1 cellular context compared by ENCODE assay signal in the genomic region with DNA sequence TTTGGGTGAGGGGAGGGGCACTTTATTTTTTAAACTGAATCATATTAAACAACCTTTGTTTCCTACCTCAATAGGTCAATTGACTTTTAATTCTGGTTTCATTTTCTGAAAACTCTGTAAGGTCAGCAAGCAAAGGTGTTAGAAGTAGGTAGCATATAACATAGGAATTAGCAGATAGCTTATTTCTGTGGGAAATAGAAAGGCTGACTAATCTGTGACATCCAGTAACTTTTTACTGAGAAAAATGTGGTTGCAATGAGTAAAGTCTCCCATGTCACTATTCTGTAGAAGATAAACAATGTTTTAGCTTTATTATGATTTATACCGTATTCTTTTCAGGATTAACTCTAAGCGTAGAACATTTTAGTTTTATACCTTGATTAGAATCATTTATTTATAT.
A peak's percentile ranks its signal among the peaks of the same experiment; 100 is the strongest.
TF ChIP-seq lines count a peak whose summit lies in the region.

No MANE protein-coding gene starts in this region.

TF ChIP-seq in GM12878, 131 proteins besides CTCF, POLR2A, EP300 and RAD21 (continued from another document):
- TF ChIP-seq, protein P1, sequence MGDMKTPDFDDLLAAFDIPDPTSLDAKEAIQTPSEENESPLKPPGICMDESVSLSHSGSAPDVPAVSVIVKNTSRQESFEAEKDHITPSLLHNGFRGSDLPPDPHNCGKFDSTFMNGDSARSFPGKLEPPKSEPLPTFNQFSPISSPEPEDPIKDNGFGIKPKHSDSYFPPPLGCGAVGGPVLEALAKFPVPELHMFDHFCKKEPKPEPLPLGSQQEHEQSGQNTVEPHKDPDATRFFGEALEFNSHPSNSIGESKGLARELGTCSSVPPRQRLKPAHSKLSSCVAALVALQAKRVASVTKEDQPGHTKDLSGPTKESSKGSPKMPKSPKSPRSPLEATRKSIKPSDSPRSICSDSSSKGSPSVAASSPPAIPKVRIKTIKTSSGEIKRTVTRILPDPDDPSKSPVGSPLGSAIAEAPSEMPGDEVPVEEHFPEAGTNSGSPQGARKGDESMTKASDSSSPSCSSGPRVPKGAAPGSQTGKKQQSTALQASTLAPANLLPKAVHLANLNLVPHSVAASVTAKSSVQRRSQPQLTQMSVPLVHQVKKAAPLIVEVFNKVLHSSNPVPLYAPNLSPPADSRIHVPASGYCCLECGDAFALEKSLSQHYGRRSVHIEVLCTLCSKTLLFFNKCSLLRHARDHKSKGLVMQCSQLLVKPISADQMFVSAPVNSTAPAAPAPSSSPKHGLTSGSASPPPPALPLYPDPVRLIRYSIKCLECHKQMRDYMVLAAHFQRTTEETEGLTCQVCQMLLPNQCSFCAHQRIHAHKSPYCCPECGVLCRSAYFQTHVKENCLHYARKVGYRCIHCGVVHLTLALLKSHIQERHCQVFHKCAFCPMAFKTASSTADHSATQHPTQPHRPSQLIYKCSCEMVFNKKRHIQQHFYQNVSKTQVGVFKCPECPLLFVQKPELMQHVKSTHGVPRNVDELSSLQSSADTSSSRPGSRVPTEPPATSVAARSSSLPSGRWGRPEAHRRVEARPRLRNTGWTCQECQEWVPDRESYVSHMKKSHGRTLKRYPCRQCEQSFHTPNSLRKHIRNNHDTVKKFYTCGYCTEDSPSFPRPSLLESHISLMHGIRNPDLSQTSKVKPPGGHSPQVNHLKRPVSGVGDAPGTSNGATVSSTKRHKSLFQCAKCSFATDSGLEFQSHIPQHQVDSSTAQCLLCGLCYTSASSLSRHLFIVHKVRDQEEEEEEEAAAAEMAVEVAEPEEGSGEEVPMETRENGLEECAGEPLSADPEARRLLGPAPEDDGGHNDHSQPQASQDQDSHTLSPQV (IDR thresholded peaks at IDR 0.05) = no peak
- TF ChIP-seq ZNF622 (IDR thresholded peaks at IDR 0.05) (no peak), NFYA (IDR thresholded peaks at IDR 0.05; ENCODE audit: borderline replicate concordance, low read depth, low read length) (no peak), FOS (IDR thresholded peaks at IDR 0.05; ENCODE audit: borderline replicate concordance, extremely low read depth, insufficient read length) (no peak), FOXK2 (IDR thresholded peaks at IDR 0.05) (no peak), RUNX3 (IDR thresholded peaks at IDR 0.05; ENCODE audit: low read length) (peak; percentile 66; the same call in 1 of the 2 replicates), SIN3A (IDR thresholded peaks at IDR 0.05; ENCODE audit: low read depth, low read length) (no peak), NBN (IDR thresholded peaks at IDR 0.05) (no peak), SMARCA5 (IDR thresholded peaks at IDR 0.05) (no peak), GATAD2B (conservative IDR thresholded peaks at IDR 0.05; ENCODE audit: low read depth) (no peak), JUNB (IDR thresholded peaks at IDR 0.05) (peak; percentile 41; the same call in 1 of the 2 replicates), IKZF2 (IDR thresholded peaks at IDR 0.05) (0 out of 4 replicates have a peak, but pooled peaks of 1 of the 2 experiments have one; percentile 14), CBFB (IDR thresholded peaks at IDR 0.05; ENCODE audit: low read depth) (no peak)
- TF ChIP-seq, protein P2, sequence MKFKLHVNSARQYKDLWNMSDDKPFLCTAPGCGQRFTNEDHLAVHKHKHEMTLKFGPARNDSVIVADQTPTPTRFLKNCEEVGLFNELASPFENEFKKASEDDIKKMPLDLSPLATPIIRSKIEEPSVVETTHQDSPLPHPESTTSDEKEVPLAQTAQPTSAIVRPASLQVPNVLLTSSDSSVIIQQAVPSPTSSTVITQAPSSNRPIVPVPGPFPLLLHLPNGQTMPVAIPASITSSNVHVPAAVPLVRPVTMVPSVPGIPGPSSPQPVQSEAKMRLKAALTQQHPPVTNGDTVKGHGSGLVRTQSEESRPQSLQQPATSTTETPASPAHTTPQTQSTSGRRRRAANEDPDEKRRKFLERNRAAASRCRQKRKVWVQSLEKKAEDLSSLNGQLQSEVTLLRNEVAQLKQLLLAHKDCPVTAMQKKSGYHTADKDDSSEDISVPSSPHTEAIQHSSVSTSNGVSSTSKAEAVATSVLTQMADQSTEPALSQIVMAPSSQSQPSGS (IDR thresholded peaks at IDR 0.05; ENCODE audit: low read length) = peak; percentile 48; the same call in 1 of the 2 replicates
- TF ChIP-seq, protein P3, sequence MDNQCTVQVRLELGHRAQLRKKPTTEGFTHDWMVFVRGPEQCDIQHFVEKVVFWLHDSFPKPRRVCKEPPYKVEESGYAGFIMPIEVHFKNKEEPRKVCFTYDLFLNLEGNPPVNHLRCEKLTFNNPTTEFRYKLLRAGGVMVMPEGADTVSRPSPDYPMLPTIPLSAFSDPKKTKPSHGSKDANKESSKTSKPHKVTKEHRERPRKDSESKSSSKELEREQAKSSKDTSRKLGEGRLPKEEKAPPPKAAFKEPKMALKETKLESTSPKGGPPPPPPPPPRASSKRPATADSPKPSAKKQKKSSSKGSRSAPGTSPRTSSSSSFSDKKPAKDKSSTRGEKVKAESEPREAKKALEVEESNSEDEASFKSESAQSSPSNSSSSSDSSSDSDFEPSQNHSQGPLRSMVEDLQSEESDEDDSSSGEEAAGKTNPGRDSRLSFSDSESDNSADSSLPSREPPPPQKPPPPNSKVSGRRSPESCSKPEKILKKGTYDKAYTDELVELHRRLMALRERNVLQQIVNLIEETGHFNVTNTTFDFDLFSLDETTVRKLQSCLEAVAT (IDR thresholded peaks at IDR 0.05) = 0 out of 2 replicates have a peak, but pooled peaks have one; percentile 38
- TF ChIP-seq, protein P4, sequence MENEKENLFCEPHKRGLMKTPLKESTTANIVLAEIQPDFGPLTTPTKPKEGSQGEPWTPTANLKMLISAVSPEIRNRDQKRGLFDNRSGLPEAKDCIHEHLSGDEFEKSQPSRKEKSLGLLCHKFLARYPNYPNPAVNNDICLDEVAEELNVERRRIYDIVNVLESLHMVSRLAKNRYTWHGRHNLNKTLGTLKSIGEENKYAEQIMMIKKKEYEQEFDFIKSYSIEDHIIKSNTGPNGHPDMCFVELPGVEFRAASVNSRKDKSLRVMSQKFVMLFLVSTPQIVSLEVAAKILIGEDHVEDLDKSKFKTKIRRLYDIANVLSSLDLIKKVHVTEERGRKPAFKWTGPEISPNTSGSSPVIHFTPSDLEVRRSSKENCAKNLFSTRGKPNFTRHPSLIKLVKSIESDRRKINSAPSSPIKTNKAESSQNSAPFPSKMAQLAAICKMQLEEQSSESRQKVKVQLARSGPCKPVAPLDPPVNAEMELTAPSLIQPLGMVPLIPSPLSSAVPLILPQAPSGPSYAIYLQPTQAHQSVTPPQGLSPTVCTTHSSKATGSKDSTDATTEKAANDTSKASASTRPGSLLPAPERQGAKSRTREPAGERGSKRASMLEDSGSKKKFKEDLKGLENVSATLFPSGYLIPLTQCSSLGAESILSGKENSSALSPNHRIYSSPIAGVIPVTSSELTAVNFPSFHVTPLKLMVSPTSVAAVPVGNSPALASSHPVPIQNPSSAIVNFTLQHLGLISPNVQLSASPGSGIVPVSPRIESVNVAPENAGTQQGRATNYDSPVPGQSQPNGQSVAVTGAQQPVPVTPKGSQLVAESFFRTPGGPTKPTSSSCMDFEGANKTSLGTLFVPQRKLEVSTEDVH (IDR thresholded peaks at IDR 0.05; ENCODE audit: low read depth, partially characterized antibody) = no peak
